ENCODE assay signal across 1 cellular context in genomic region chr19:12610540-12611360, GRCh38.
TF ChIP-seq lines count a peak whose summit lies in the region.

TSS of gene ZNF490 (minus strand) at chr19:12610813. CDS start at chr19:12610680, 133 bp downstream.
TSS of gene ZNF791 (plus strand) at chr19:12610920. CDS start at chr19:12611080, 160 bp downstream.

TF ChIP-seq in HepG2, 621 proteins besides CTCF, POLR2A, EP300 and RAD21 (continued from another document and continues in another):
- TF ChIP-seq ASH2L (IDR thresholded peaks at IDR 0.05; ENCODE audit: insufficient read length, low read depth, low read length), result peak; percentile 90
- TF ChIP-seq PAX8 (CRISPR knock-in tag; IDR thresholded peaks at IDR 0.05; ENCODE audit: borderline replicate concordance), result no peak
- TF ChIP-seq RFXANK (CRISPR knock-in tag; IDR thresholded peaks at IDR 0.05), result peak; percentile 97
- no peak; the same call in 1 of the 2 replicates for TF ChIP-seq ZNF776 (CRISPR knock-in tag; IDR thresholded peaks at IDR 0.05)
- TF ChIP-seq ZNF432 (CRISPR knock-in tag; IDR thresholded peaks at IDR 0.05; ENCODE audit: borderline replicate concordance), result no peak
- no peak; the same call in 1 of the 2 replicates for TF ChIP-seq E2F2 (CRISPR knock-in tag; IDR thresholded peaks at IDR 0.05; ENCODE audit: borderline replicate concordance)
- peak; percentile 95 for TF ChIP-seq YEATS2 (CRISPR knock-in tag; IDR thresholded peaks at IDR 0.05; ENCODE audit: borderline replicate concordance)
- peak; percentile 69; the same call in 1 of the 2 replicates for TF ChIP-seq HES4 (CRISPR knock-in tag; IDR thresholded peaks at IDR 0.05; ENCODE audit: borderline replicate concordance)
- no peak for TF ChIP-seq ZNF33A (CRISPR knock-in tag; IDR thresholded peaks at IDR 0.05; ENCODE audit: borderline replicate concordance)
- TF ChIP-seq HNF4G (IDR thresholded peaks at IDR 0.05; ENCODE audit: borderline replicate concordance, low read depth, low read length), result peak; percentile 30; the same call in 1 of the 2 replicates
- no peak; the same call in 1 of the 2 replicates for TF ChIP-seq HNF4G (CRISPR knock-in tag; IDR thresholded peaks at IDR 0.05; ENCODE audit: borderline replicate concordance, low read depth)
- no peak for TF ChIP-seq MEIS1 (CRISPR knock-in tag; IDR thresholded peaks at IDR 0.05; ENCODE audit: borderline replicate concordance)
- no peak for TF ChIP-seq ELK4 (CRISPR knock-in tag; IDR thresholded peaks at IDR 0.05; ENCODE audit: borderline replicate concordance)
- TF ChIP-seq SRY (CRISPR knock-in tag; IDR thresholded peaks at IDR 0.05), result peak; percentile 77; the same call in 1 of the 2 replicates
- TF ChIP-seq U2AF1 (optimal IDR thresholded peaks at IDR 0.05; ENCODE audit: low read depth, low read length), result peak; percentile 77
- TF ChIP-seq ADNP (CRISPR knock-in tag; IDR thresholded peaks at IDR 0.05), result no peak
- TF ChIP-seq ARID5B (CRISPR knock-in tag; IDR thresholded peaks at IDR 0.05), result peak; percentile 58
- no peak for TF ChIP-seq NFAT5 (CRISPR knock-in tag; IDR thresholded peaks at IDR 0.05)
- TF ChIP-seq RARA (CRISPR knock-in tag; IDR thresholded peaks at IDR 0.05), result no peak; the same call in 1 of the 2 replicates
- TF ChIP-seq TAF15 (IDR thresholded peaks at IDR 0.05; ENCODE audit: low read depth, low read length, poor library complexity, severe bottlenecking), result peak; percentile 55
- TF ChIP-seq ZNF138 (CRISPR knock-in tag; IDR thresholded peaks at IDR 0.05; ENCODE audit: low read depth), result no peak
- peak; percentile 63; the same call in 1 of the 2 replicates for TF ChIP-seq TMF1 (CRISPR knock-in tag; IDR thresholded peaks at IDR 0.05; ENCODE audit: low read depth)
- TF ChIP-seq MXI1 (IDR thresholded peaks at IDR 0.05; ENCODE audit: borderline replicate concordance, low read depth, low read length), result peak; percentile 93; the same call in 2 of the 3 replicates
- no peak for TF ChIP-seq FOSL1 (CRISPR knock-in tag; IDR thresholded peaks at IDR 0.05; ENCODE audit: borderline replicate concordance)
- TF ChIP-seq ZNF431 (CRISPR knock-in tag; IDR thresholded peaks at IDR 0.05; ENCODE audit: borderline replicate concordance, low read depth), result 0 out of 2 replicates have a peak, but pooled peaks have one; percentile 52
- TF ChIP-seq SRSF9 (IDR thresholded peaks at IDR 0.05; ENCODE audit: borderline replicate concordance, insufficient read depth, low read depth, low read length, poor library complexity, severe bottlenecking), result no peak
- no peak for TF ChIP-seq SMAD9 (CRISPR knock-in tag; IDR thresholded peaks at IDR 0.05)
- no peak for TF ChIP-seq NFE2L1 (CRISPR knock-in tag; IDR thresholded peaks at IDR 0.05; ENCODE audit: borderline replicate concordance)
- peak; percentile 93 for TF ChIP-seq RBFOX2 (IDR thresholded peaks at IDR 0.05; ENCODE audit: low read depth, low read length)
- peak; percentile 96 for TF ChIP-seq ZNF580 (CRISPR knock-in tag; IDR thresholded peaks at IDR 0.05; ENCODE audit: borderline replicate concordance, low read depth)
- peak; percentile 46; the same call in 1 of the 2 replicates for TF ChIP-seq ZNF782 (CRISPR knock-in tag; IDR thresholded peaks at IDR 0.05; ENCODE audit: borderline replicate concordance)
- peak; percentile 95 for TF ChIP-seq PHF20 (CRISPR knock-in tag; IDR thresholded peaks at IDR 0.05)
- no peak for TF ChIP-seq ZBTB14 (CRISPR knock-in tag; IDR thresholded peaks at IDR 0.05)
- 0 out of 2 replicates have a peak, but pooled peaks have one; percentile 58 for TF ChIP-seq ZHX1 (CRISPR knock-in tag; IDR thresholded peaks at IDR 0.05; ENCODE audit: low read depth)
- TF ChIP-seq THAP7 (CRISPR knock-in tag; IDR thresholded peaks at IDR 0.05), result peak; percentile 82; the same call in 1 of the 2 replicates
- no peak for TF ChIP-seq SRSF4 (IDR thresholded peaks at IDR 0.05; ENCODE audit: low read depth, low read length, poor library complexity, severe bottlenecking)
- no peak for TF ChIP-seq SOX6 (IDR thresholded peaks at IDR 0.05)
- TF ChIP-seq SOX6 (CRISPR knock-in tag; IDR thresholded peaks at IDR 0.05), result peak; percentile 58
- peak; percentile 69 for TF ChIP-seq GATAD2A (CRISPR knock-in tag; IDR thresholded peaks at IDR 0.05)
- TF ChIP-seq NAIF1 (CRISPR knock-in tag; IDR thresholded peaks at IDR 0.05; ENCODE audit: borderline replicate concordance), result no peak
- TF ChIP-seq ZNF367 (CRISPR knock-in tag; IDR thresholded peaks at IDR 0.05; ENCODE audit: borderline replicate concordance), result no peak
- peak; percentile 72 for TF ChIP-seq PHF21A (CRISPR knock-in tag; IDR thresholded peaks at IDR 0.05)
- no peak for TF ChIP-seq RFX3 (CRISPR knock-in tag; IDR thresholded peaks at IDR 0.05)
